ENCODE assay signal across 19 cellular contexts in genomic region chr11:115185507-115185906, GRCh38.
DNase-seq lines count a peak whose midpoint lies in the region; FAIRE-seq and TF ChIP-seq lines count a peak whose summit lies in the region.
"Had no signal": no experiment of that assay in that cellular context is flagged by ENCODE, and none has a peak within 500 bp of the region (broad histone marks: within the 10 kb centered on the region; RNA-seq: fewer than 3 reads in every experiment).

No MANE protein-coding gene starts in this region.

- H3K79me2 ChIP-seq in astrocyte (ENCODE audit: insufficient read depth, low read length): no peaks in the 10 kb centered on the region

- 61% methylated on average over 2 of the region's 4 CpGs for WGBS in mesenchymal stem cell

- H4K8ac ChIP-seq in mesenchymal stem cell (ENCODE audit: low read length): no peak overlapping the region

- H4K91ac ChIP-seq in mesenchymal stem cell (ENCODE audit: low read length): no peak overlapping the region

- no peak overlapping the region for H2BK12ac ChIP-seq in mesenchymal stem cell (ENCODE audit: low read length in 2 of 2)

- H3K4me1 ChIP-seq in BLaER1 (peaks cover 20% of the 10 kb centered on the region), astrocyte (ENCODE audit: insufficient read depth, low read length) (no peaks in the 10 kb centered on the region), mesenchymal stem cell (ENCODE audit: control insufficient read depth, insufficient read depth, low read depth, low read length) (no peaks in the 10 kb centered on the region), skeletal muscle tissue (ENCODE audit: control insufficient read depth in 3 of 3, insufficient read depth in 3 of 3, low read length in 3 of 3) (peaks cover 31 to 55% (median 47%) of the 10 kb centered on the region in 3 donors)

- H3K18ac ChIP-seq in mesenchymal stem cell (ENCODE audit: low read depth in 1 of 2, low read length in 2 of 2): no peak overlapping the region

- H3K27ac ChIP-seq in BLaER1: no peak overlapping the region
- H3K27ac ChIP-seq in astrocyte (ENCODE audit: low read depth, low read length): no peak overlapping the region
- H3K27ac ChIP-seq in mesenchymal stem cell (ENCODE audit: low read length, poor library complexity, severe bottlenecking): no peak overlapping the region
- peak overlapping the region; percentile 93 for H3K27ac ChIP-seq in skeletal muscle tissue (ENCODE audit: low read depth, low read length)
- H3K27ac ChIP-seq: HL-60, PC-9 had no signal

- H3K27me3 Mint-ChIP-seq in astrocyte (ENCODE audit: low read depth, unreplicated experiment): no peaks in the 10 kb centered on the region

- no peak overlapping the region for H2BK5ac ChIP-seq in mesenchymal stem cell (ENCODE audit: low read depth, low read length, poor library complexity, severe bottlenecking)

- no peaks in the 10 kb centered on the region for H3K36me3 ChIP-seq in BLaER1
- H3K36me3 ChIP-seq in astrocyte (ENCODE audit: insufficient read depth, low read length): no peaks in the 10 kb centered on the region
- peaks cover 0 to 3% of the 10 kb centered on the region in 2 experiments for H3K36me3 ChIP-seq in mesenchymal stem cell (ENCODE audit: control insufficient read depth in 1 of 2, insufficient read depth in 2 of 2, low read depth in 1 of 2, low read length in 2 of 2)
- H3K36me3 ChIP-seq in skeletal muscle tissue (ENCODE audit: control insufficient read depth in 3 of 3, insufficient read depth in 3 of 3, low read length in 3 of 3): no peaks in the 10 kb centered on the region

- H3K4me3 ChIP-seq in BLaER1: no peak overlapping the region
- H3K4me3 ChIP-seq in astrocyte (ENCODE audit: insufficient read depth, low read depth, low read length): no peak overlapping the region
- H3K4me3 ChIP-seq in mesenchymal stem cell (ENCODE audit: insufficient read depth in 1 of 2, low read depth in 1 of 2, low read length in 2 of 2): no peak overlapping the region
- H3K4me3 ChIP-seq in skeletal muscle tissue (ENCODE audit: low read length in 3 of 3): peak overlapping the region; percentile 40 to 66 (median 51)
- H3K4me3 ChIP-seq: PC-9 had no signal

- H3K9ac ChIP-seq in BLaER1: no peak overlapping the region
- H3K9ac ChIP-seq in astrocyte (ENCODE audit: low read length): no peak overlapping the region
- no peak overlapping the region for H3K9ac ChIP-seq in mesenchymal stem cell (ENCODE audit: low read length)
- peak overlapping the region; percentile 58 to 71 (median 63) for H3K9ac ChIP-seq in skeletal muscle tissue (ENCODE audit: low read depth in 1 of 3, low read length in 3 of 3)

- no peak for TF ChIP-seq CTCF in astrocyte (IDR thresholded peaks at IDR 0.05; ENCODE audit: insufficient read depth, low read depth, low read length)

- H3K27ac Mint-ChIP-seq in astrocyte (ENCODE audit: unreplicated experiment): no peak overlapping the region
- H3K27ac Mint-ChIP-seq: B cell had no signal

- no peak overlapping the region for H2AK5ac ChIP-seq in mesenchymal stem cell (ENCODE audit: low read length, severe bottlenecking)

- H4K20me1 ChIP-seq in BLaER1 (no peaks in the 10 kb centered on the region), astrocyte (ENCODE audit: insufficient read depth, low read length) (no peaks in the 10 kb centered on the region)

- no peaks in the 10 kb centered on the region for H3K9me3 Mint-ChIP-seq in astrocyte (ENCODE audit: unreplicated experiment)

- H2AFZ ChIP-seq in astrocyte (ENCODE audit: low read depth, low read length) (no peak overlapping the region), mesenchymal stem cell (ENCODE audit: low read depth, low read length) (no peak overlapping the region)
- H2AFZ ChIP-seq: PC-9 had no signal

- no peaks in the 10 kb centered on the region; the same call in 1 of the 2 replicates for H3K9me3 ChIP-seq in BLaER1
- no peaks in the 10 kb centered on the region for H3K9me3 ChIP-seq in astrocyte (ENCODE audit: insufficient read depth, low read depth, low read length)
- no peaks in the 10 kb centered on the region for H3K9me3 ChIP-seq in mesenchymal stem cell (ENCODE audit: control insufficient read depth, low read length)
- H3K9me3 ChIP-seq in skeletal muscle tissue (ENCODE audit: control insufficient read depth in 3 of 3, low read length in 3 of 3): no peaks in the 10 kb centered on the region

- H3K36me3 Mint-ChIP-seq in astrocyte (ENCODE audit: low read depth, unreplicated experiment): peaks cover 16% of the 10 kb centered on the region

- H2BK120ac ChIP-seq in mesenchymal stem cell (ENCODE audit: low read depth, low read length): no peak overlapping the region

- DNase-seq in astrocyte (ENCODE audit: low read depth): no peak
- DNase-seq in mesenchymal stem cell: peak; percentile 33
- no peak for DNase-seq in NCI-H2196 (lab: John Stamatoyannopoulos, UW; ENCODE audit: unreplicated experiment)
- no peak for DNase-seq in HTR-8/SVneo (ENCODE audit: insufficient read length, low spot score)
- DNase-seq in NCI-H1105 (lab: John Stamatoyannopoulos, UW): no peak
- DNase-seq: DMS153, NCI-H1092, NCI-H1436, NCI-H187, NCI-H2081 treated with DMSO at 0.1 percent for 48 hours, NCI-H2171, NCI-H524 treated with DMSO at 0.1 percent for 48 hours, NCI-H774, PC-9, SHP77 had no signal

- no peaks in the 10 kb centered on the region for H3K79me1 ChIP-seq in mesenchymal stem cell (replicated peaks; ENCODE audit: low read length, poor library complexity, severe bottlenecking)

- H3K4ac ChIP-seq in mesenchymal stem cell (ENCODE audit: low read depth in 1 of 2, low read length in 2 of 2): no peak overlapping the region

- no peak overlapping the region for H3K23ac ChIP-seq in mesenchymal stem cell (ENCODE audit: low read length in 2 of 2)

- peak overlapping the region; percentile 38 for H3K4me2 ChIP-seq in BLaER1
- no peak overlapping the region for H3K4me2 ChIP-seq in astrocyte (ENCODE audit: low read length)
- H3K4me2 ChIP-seq in mesenchymal stem cell (ENCODE audit: low read length, poor library complexity, severe bottlenecking): no peak overlapping the region
- H3K4me2 ChIP-seq: PC-9 had no signal

- H3K4me1 Mint-ChIP-seq in astrocyte (ENCODE audit: low read depth, unreplicated experiment): peaks cover 5% of the 10 kb centered on the region
- H3K4me1 Mint-ChIP-seq: B cell had no signal

- FAIRE-seq in astrocyte (lab: Jason Lieb, UNC): no peak
- FAIRE-seq in HTR-8/SVneo (lab: Jason Lieb, UNC): no peak

- H3K4me3 Mint-ChIP-seq in astrocyte (ENCODE audit: unreplicated experiment): peak overlapping the region; percentile 5
- H3K4me3 Mint-ChIP-seq: B cell had no signal

- no peak overlapping the region for H3K14ac ChIP-seq in mesenchymal stem cell (ENCODE audit: low read length in 2 of 2)

- H3K27me3 ChIP-seq in BLaER1 (no peaks in the 10 kb centered on the region), astrocyte (ENCODE audit: insufficient read depth, low read length) (no peaks in the 10 kb centered on the region), mesenchymal stem cell (ENCODE audit: control insufficient read depth in 1 of 2, insufficient read depth in 1 of 2, low read length in 2 of 2) (peaks cover 0 to 2% of the 10 kb centered on the region in 2 experiments), skeletal muscle tissue (ENCODE audit: control insufficient read depth in 3 of 3, insufficient read depth in 3 of 3, low read length in 3 of 3) (no peaks in the 10 kb centered on the region)

- no peak overlapping the region for H2BK15ac ChIP-seq in mesenchymal stem cell (ENCODE audit: low read depth, poor library complexity, severe bottlenecking)

Comparison
In these comparisons a context has a peak if more than half of its experiments do, and no peak if none do; other contexts are left out.
1. H3K4me3 ChIP-seq: peak in skeletal muscle tissue (3 of 3); none in BLaER1 (single experiment), astrocyte (single experiment) and mesenchymal stem cell (0 of 2).
2. H3K9ac ChIP-seq: peak in skeletal muscle tissue (3 of 3); none in BLaER1 (single experiment), astrocyte (single experiment) and mesenchymal stem cell (single experiment).